In the genomic region with DNA sequence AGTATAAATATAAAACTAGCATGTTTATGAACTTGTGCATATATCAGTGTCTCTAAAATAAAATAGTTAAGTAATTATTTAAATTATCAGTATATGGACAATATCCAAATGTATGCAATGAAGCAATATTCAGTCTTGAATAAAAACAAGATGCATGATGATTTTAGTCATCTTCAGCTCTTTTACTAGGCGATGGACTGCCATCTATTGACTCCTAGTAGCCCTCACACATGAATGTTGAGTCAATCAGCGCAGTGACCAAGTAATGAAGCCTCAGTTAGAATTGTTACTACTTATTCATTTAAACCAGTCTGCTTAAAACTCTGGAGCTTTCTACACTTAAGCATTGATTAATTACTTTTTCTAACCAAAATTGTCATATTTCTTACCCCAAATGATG, we compare ENCODE assay signal across 8 cellular contexts.
A peak's percentile ranks its signal among the peaks of the same experiment; 100 is the strongest.
DNase-seq lines count a peak whose midpoint lies in the region; ATAC-seq and TF ChIP-seq lines count a peak whose summit lies in the region.

No MANE protein-coding gene starts in this region.

- DNase-seq in NCI-H2107 treated with DMSO at 0.1 percent for 48 hours (lab: John Stamatoyannopoulos, UW; ENCODE audit: unreplicated experiment) (peak; percentile 4), NCI-H2107 (lab: John Stamatoyannopoulos, UW) (no peak), WERI-Rb-1 (peak; percentile 32), GM19240 (ENCODE audit: insufficient read length, low spot score) (no peak), CD1c-positive myeloid dendritic cell (ENCODE audit: extremely low spot score) (no peak)

- no peaks in the 10 kb centered on the region for H3K9me3 Mint-ChIP-seq in nephron

- TF ChIP-seq CTCF in WERI-Rb-1 (IDR thresholded peaks at IDR 0.05; ENCODE audit: low read depth, low read length) (peak; percentile 52), nephron (IDR thresholded peaks at IDR 0.05; ENCODE audit: unreplicated experiment in 3 of 3) (peak in 2 of 3 experiments; percentile 18 to 48)

- H3K4me1 Mint-ChIP-seq in nephron = peaks cover 4% of the 10 kb centered on the region

- H3K4me3 Mint-ChIP-seq in nephron = no peak overlapping the region

- ATAC-seq in HG03175 (IDR thresholded peaks at IDR 0.05; ENCODE audit: unreplicated experiment) = peak; percentile 37
- ATAC-seq in HG03095 (IDR thresholded peaks at IDR 0.05; ENCODE audit: unreplicated experiment) = no peak

- no peak overlapping the region for H3K4me3 ChIP-seq in WERI-Rb-1 (ENCODE audit: low read depth, low read length)

- H3K9me3 ChIP-seq in WERI-Rb-1 (ENCODE audit: severe bottlenecking) = no peaks in the 10 kb centered on the region

- H3K27me3 Mint-ChIP-seq in nephron (ENCODE audit: low read depth) = no peaks in the 10 kb centered on the region

- H3K36me3 Mint-ChIP-seq in nephron (ENCODE audit: low read depth) = no peaks in the 10 kb centered on the region

- no peaks in the 10 kb centered on the region for H3K27me3 ChIP-seq in WERI-Rb-1 (ENCODE audit: insufficient read depth, low read depth, severe bottlenecking)

- H3K27ac ChIP-seq in WERI-Rb-1 = no peak overlapping the region

- no peaks in the 10 kb centered on the region for H3K36me3 ChIP-seq in WERI-Rb-1

- H3K27ac Mint-ChIP-seq in nephron = no peak overlapping the region

Comparison
In these comparisons a context has a peak if more than half of its experiments do, and no peak if none do; other contexts are left out.
1. DNase-seq: peak in NCI-H2107 treated with DMSO at 0.1 percent for 48 hours (single experiment) and WERI-Rb-1 (single experiment); none in NCI-H2107 (single experiment), GM19240 (single experiment) and CD1c-positive myeloid dendritic cell (single experiment).